In genomic region chr1:65836686-65837085, GRCh38 we compare ENCODE assay signal across 32 cellular contexts.
"Had no signal": no experiment of that assay in that cellular context is flagged by ENCODE, and none has a peak within 500 bp of the region (broad histone marks: within the 10 kb centered on the region; RNA-seq: fewer than 3 reads in every experiment).

No MANE protein-coding gene starts in this region.

- H3K4me3 Mint-ChIP-seq: activated B cell treated with CpG ODN at 0.5 μM for 24 hours; activated CD4-positive, alpha-beta memory T cell treated with anti-CD3 and anti-CD28 coated beads for 36 hours; activated CD4-positive, alpha-beta T cell treated with anti-CD3 and anti-CD28 coated beads, Interleukin-2, amount 10 ng/mL, durations not matched to agents 24 days and 14 days; activated CD8-positive, alpha-beta T cell treated with anti-CD3 and anti-CD28 coated beads for 36 hours; activated naive CD4-positive, alpha-beta T cell treated with anti-CD3 and anti-CD28 coated beads, Interleukin-2, amount 10 ng/mL, durations not matched to agents 7 days and 5 days; activated naive CD4-positive, alpha-beta T cell treated with anti-CD3 and anti-CD28 coated beads, Interleukin-2, amount 50 U/mL, for 24 hours; activated naive CD8-positive, alpha-beta T cell; activated naive CD8-positive, alpha-beta T cell treated with anti-CD3 and anti-CD28 coated beads, Interleukin-2, amount 10 ng/mL, durations not matched to agents 7 days and 5 days; activated naive CD8-positive, alpha-beta T cell treated with anti-CD3 and anti-CD28 coated beads, Interleukin-2, amount 50 U/mL, for 24 hours; activated T-cell treated with anti-CD3 and anti-CD28 coated beads, Interleukin-2, amount 50 U/mL, for 4 hours; brain; central memory CD8-positive, alpha-beta T cell; T-helper 1 cell treated with Interleukin-12 subunit alpha and Interleukin-12 subunit beta and Interleukin-4 antibody, amounts not matched to agents 30 μg/mL and 1 μg/mL, for 36 hours; T-helper 2 cell treated with Interferon-gamma antibody and Interleukin-4, amounts not matched to agents 5 μg/mL and 100 μg/mL, for 36 hours had no signal

- ATAC-seq: activated CD8-positive, alpha-beta T cell treated with anti-CD3 and anti-CD28 coated beads for 36 hours; activated naive CD8-positive, alpha-beta T cell treated with anti-CD3 and anti-CD28 coated beads, Interleukin-2, amount 50 U/mL, for 24 hours; activated T-cell treated with anti-CD3 and anti-CD28 coated beads, Interleukin-2, amount 50 U/mL, for 4 hours had no signal

- H3K4me1 Mint-ChIP-seq: activated B cell treated with CpG ODN at 0.5 μM for 24 hours; activated CD4-positive, alpha-beta T cell treated with anti-CD3 and anti-CD28 coated beads, Interleukin-2, amount 10 ng/mL, durations not matched to agents 24 days and 14 days; activated naive CD4-positive, alpha-beta T cell treated with anti-CD3 and anti-CD28 coated beads, Interleukin-2, amount 10 ng/mL, durations not matched to agents 7 days and 5 days; activated naive CD4-positive, alpha-beta T cell treated with anti-CD3 and anti-CD28 coated beads, Interleukin-2, amount 50 U/mL, for 24 hours; activated naive CD8-positive, alpha-beta T cell treated with anti-CD3 and anti-CD28 coated beads, Interleukin-2, amount 10 ng/mL, durations not matched to agents 7 days and 5 days; activated naive CD8-positive, alpha-beta T cell treated with anti-CD3 and anti-CD28 coated beads, Interleukin-2, amount 50 U/mL, for 24 hours; brain; central memory CD8-positive, alpha-beta T cell had no signal

- H3K36me3 Mint-ChIP-seq: activated CD4-positive, alpha-beta memory T cell treated with anti-CD3 and anti-CD28 coated beads for 36 hours; activated naive CD4-positive, alpha-beta T cell treated with anti-CD3 and anti-CD28 coated beads, Interleukin-2, amount 10 ng/mL, durations not matched to agents 7 days and 5 days; activated naive CD4-positive, alpha-beta T cell treated with anti-CD3 and anti-CD28 coated beads, Interleukin-2, amount 50 U/mL, for 24 hours; activated naive CD8-positive, alpha-beta T cell; activated naive CD8-positive, alpha-beta T cell treated with anti-CD3 and anti-CD28 coated beads, Interleukin-2, amount 10 ng/mL, durations not matched to agents 7 days and 5 days; brain had no signal

- H3K9me3 Mint-ChIP-seq: activated B cell treated with CpG ODN at 0.5 μM for 24 hours; activated CD4-positive, alpha-beta memory T cell treated with anti-CD3 and anti-CD28 coated beads for 36 hours; activated CD8-positive, alpha-beta T cell treated with anti-CD3 and anti-CD28 coated beads for 36 hours; activated naive CD4-positive, alpha-beta T cell treated with anti-CD3 and anti-CD28 coated beads, Interleukin-2, amount 10 ng/mL, durations not matched to agents 7 days and 5 days; activated naive CD4-positive, alpha-beta T cell treated with anti-CD3 and anti-CD28 coated beads, Interleukin-2, amount 50 U/mL, for 24 hours; activated naive CD8-positive, alpha-beta T cell treated with anti-CD3 and anti-CD28 coated beads, Interleukin-2, amount 10 ng/mL, durations not matched to agents 7 days and 5 days; activated naive CD8-positive, alpha-beta T cell treated with anti-CD3 and anti-CD28 coated beads, Interleukin-2, amount 50 U/mL, for 24 hours; activated T-cell treated with anti-CD3 and anti-CD28 coated beads, Interleukin-2, amount 50 U/mL, for 4 hours; activated T-helper 2 cell treated with anti-CD3 and anti-CD28 coated beads, Interferon-gamma antibody, Interleukin-2, Interleukin-4, amounts not matched to agents 10 μg/mL and 5 μg/mL and 100 μg/mL, durations not matched to agents 14 hours and 24 hours and 36 hours; brain; central memory CD8-positive, alpha-beta T cell; T-helper 2 cell treated with Interferon-gamma antibody and Interleukin-4, amounts not matched to agents 5 μg/mL and 100 μg/mL, for 36 hours had no signal

- H3K27me3 Mint-ChIP-seq: brain had no signal

- H3K27ac Mint-ChIP-seq: activated B cell treated with CpG ODN at 0.5 μM for 24 hours; activated CD4-positive, alpha-beta memory T cell treated with anti-CD3 and anti-CD28 coated beads for 36 hours; activated CD4-positive, alpha-beta T cell treated with anti-CD3 and anti-CD28 coated beads, Interleukin-2, amount 10 ng/mL, durations not matched to agents 24 days and 14 days; activated CD8-positive, alpha-beta T cell treated with anti-CD3 and anti-CD28 coated beads for 36 hours; activated naive CD4-positive, alpha-beta T cell treated with anti-CD3 and anti-CD28 coated beads, Interleukin-2, amount 10 ng/mL, durations not matched to agents 7 days and 5 days; activated naive CD8-positive, alpha-beta T cell; activated naive CD8-positive, alpha-beta T cell treated with anti-CD3 and anti-CD28 coated beads, Interleukin-2, amount 10 ng/mL, durations not matched to agents 7 days and 5 days; activated naive CD8-positive, alpha-beta T cell treated with anti-CD3 and anti-CD28 coated beads, Interleukin-2, amount 50 U/mL, for 24 hours; activated T-helper 2 cell treated with anti-CD3 and anti-CD28 coated beads, Interferon-gamma antibody, Interleukin-2, Interleukin-4, amounts not matched to agents 10 μg/mL and 5 μg/mL and 100 μg/mL, durations not matched to agents 14 hours and 24 hours and 36 hours; brain; T-helper 1 cell treated with Interleukin-12 subunit alpha and Interleukin-12 subunit beta and Interleukin-4 antibody, amounts not matched to agents 30 μg/mL and 1 μg/mL, for 36 hours; T-helper 2 cell treated with Interferon-gamma antibody and Interleukin-4, amounts not matched to agents 5 μg/mL and 100 μg/mL, for 36 hours had no signal

- DNase-seq: activated B cell treated with CpG ODN at 0.5 μM for 24 hours; activated CD4-positive, alpha-beta memory T cell treated with anti-CD3 and anti-CD28 coated beads for 36 hours; activated CD4-positive, alpha-beta T cell treated with anti-CD3 and anti-CD28 coated beads for 4 hours; activated CD4-positive, alpha-beta T cell treated with anti-CD3 and anti-CD28 coated beads, Interleukin-2, amount 10 ng/mL, durations not matched to agents 24 days and 14 days; activated CD4-positive, alpha-beta T cell treated with anti-CD3 and anti-CD28 coated beads, Interleukin-2, amount 50 U/mL, for 1 hour; activated CD4-positive, alpha-beta T cell treated with anti-CD3 and anti-CD28 coated beads, Interleukin-2, amount 50 U/mL, for 4 hours; activated CD4-positive, CD25-positive, alpha-beta regulatory T cell treated with anti-CD3 and anti-CD28 coated beads, Interleukin-2, amount 50 U/mL, for 72 hours; activated CD8-positive, alpha-beta memory T cell treated with anti-CD3 and anti-CD28 coated beads, Interleukin-2, amount 50 U/mL, for 4 hours; activated CD8-positive, alpha-beta T cell treated with anti-CD3 and anti-CD28 coated beads for 36 hours; activated effector memory CD4-positive, alpha-beta T cell treated with Interleukin-2 at 50 U/mL for 16 hours; activated gamma-delta T cell; activated naive CD4-positive, alpha-beta T cell treated with anti-CD3 and anti-CD28 coated beads, Interleukin-2, amount 10 ng/mL, durations not matched to agents 7 days and 5 days; activated naive CD4-positive, alpha-beta T cell treated with Interleukin-2 at 50 U/mL for 16 hours; activated naive CD8-positive, alpha-beta T cell treated with anti-CD3 and anti-CD28 coated beads, Interleukin-2, amount 10 ng/mL, durations not matched to agents 7 days and 5 days; activated naive CD8-positive, alpha-beta T cell treated with anti-CD3 and anti-CD28 coated beads, Interleukin-2, amount 50 U/mL, for 24 hours; activated T-cell treated with anti-CD3 and anti-CD28 coated beads for 4 hours; activated T-cell treated with anti-CD3 and anti-CD28 coated beads, Interleukin-2, amount 50 U/mL, for 1 hour; activated T-cell treated with anti-CD3 and anti-CD28 coated beads, Interleukin-2, amount 50 U/mL, for 4 hours; amygdala; anterior cingulate cortex; caudate nucleus; cerebellar nuclear complex; T-helper 1 cell; T-helper 2 cell; T-helper 9 cell had no signal
